In genomic region chrY:22001163-22001562, GRCh38 we compare ENCODE assay signal across 7 cellular contexts.
DNase-seq lines count a peak whose midpoint lies in the region; ATAC-seq, FAIRE-seq and TF ChIP-seq lines count a peak whose summit lies in the region.
"Not testable (repeated sequence)": the region's sequence is repeated elsewhere in the genome, so short reads cannot be mapped to it uniquely, and the experiment has no call there.

No MANE protein-coding gene starts in this region.

- not testable (repeated sequence) for H3K27me3 ChIP-seq in RWPE2 (ENCODE audit: insufficient read depth, poor library complexity, severe bottlenecking); upper lobe of right lung

- H3K4me1 ChIP-seq in RWPE2 (ENCODE audit: insufficient read depth, poor library complexity, severe bottlenecking); upper lobe of right lung: not testable (repeated sequence)

- intact Hi-C loops in Right ventricle myocardium superior (cut with DNase I); upper lobe of right lung (cut with DNase I): not testable (repeated sequence)

- H3K4me3 ChIP-seq in RWPE2 (ENCODE audit: severe bottlenecking); upper lobe of right lung: not testable (repeated sequence)

- H3K27me3 Mint-ChIP-seq in central memory CD8-positive, alpha-beta T cell = not testable (repeated sequence)

- DNase-seq in RCC 7860 (ENCODE audit: low spot score); RWPE2 (ENCODE audit: low spot score); central memory CD8-positive, alpha-beta T cell (ENCODE audit: low spot score in 2 of 2); Right ventricle myocardium superior; left lobe of liver (ENCODE audit: low spot score); upper lobe of right lung: not testable (repeated sequence)

- not testable (repeated sequence) for H3K36me3 Mint-ChIP-seq in central memory CD8-positive, alpha-beta T cell (ENCODE audit: insufficient read depth)

- H3K9me3 Mint-ChIP-seq in central memory CD8-positive, alpha-beta T cell = not testable (repeated sequence)

- not testable (repeated sequence) for H3K36me3 ChIP-seq in RWPE2 (ENCODE audit: low read depth); upper lobe of right lung

- not testable (repeated sequence) for TF ChIP-seq CTCF in RWPE2 (IDR thresholded peaks at IDR 0.05; ENCODE audit: poor library complexity, severe bottlenecking); upper lobe of right lung (IDR thresholded peaks at IDR 0.05)

- H3K4me3 Mint-ChIP-seq in central memory CD8-positive, alpha-beta T cell = not testable (repeated sequence)

- H3K4me1 Mint-ChIP-seq in central memory CD8-positive, alpha-beta T cell = not testable (repeated sequence)

- not testable (repeated sequence) for H3K27ac Mint-ChIP-seq in central memory CD8-positive, alpha-beta T cell (ENCODE audit: low read depth)

- peak; percentile 12 for FAIRE-seq in RCC 7860 (lab: Jason Lieb, UNC)

- peak; percentile 67 for ATAC-seq in GM18868 (IDR thresholded peaks at IDR 0.05; ENCODE audit: unreplicated experiment)
- ATAC-seq in RWPE2 (ENCODE audit: low read depth) = peak; percentile 68; the same call in 1 of the 3 replicates
- peak; percentile 18 for ATAC-seq in central memory CD8-positive, alpha-beta T cell (replicated peaks; ENCODE audit: extremely low read depth, poor library complexity, severe bottlenecking)
- ATAC-seq in Right ventricle myocardium superior (ENCODE audit: poor library complexity) = peak; percentile 63
- peak; percentile 44 for ATAC-seq in left lobe of liver
- peak; percentile 25 for ATAC-seq in upper lobe of right lung

- H3K27ac ChIP-seq in RWPE2 (ENCODE audit: poor library complexity, severe bottlenecking); upper lobe of right lung: not testable (repeated sequence)

- not testable (repeated sequence) for H3K9me3 ChIP-seq in RWPE2 (ENCODE audit: severe bottlenecking); upper lobe of right lung

Comparison
In these comparisons a context has a peak if more than half of its experiments do, and no peak if none do; other contexts are left out.
1. ATAC-seq: peak in every context shown above with its lines; median percentile 68 in RWPE2; 67 in GM18868; 63 in Right ventricle myocardium superior; 44 in left lobe of liver; 25 in upper lobe of right lung; 18 in central memory CD8-positive, alpha-beta T cell.